Comparison of ENCODE assay signal across 19 cellular contexts in the genomic region with DNA sequence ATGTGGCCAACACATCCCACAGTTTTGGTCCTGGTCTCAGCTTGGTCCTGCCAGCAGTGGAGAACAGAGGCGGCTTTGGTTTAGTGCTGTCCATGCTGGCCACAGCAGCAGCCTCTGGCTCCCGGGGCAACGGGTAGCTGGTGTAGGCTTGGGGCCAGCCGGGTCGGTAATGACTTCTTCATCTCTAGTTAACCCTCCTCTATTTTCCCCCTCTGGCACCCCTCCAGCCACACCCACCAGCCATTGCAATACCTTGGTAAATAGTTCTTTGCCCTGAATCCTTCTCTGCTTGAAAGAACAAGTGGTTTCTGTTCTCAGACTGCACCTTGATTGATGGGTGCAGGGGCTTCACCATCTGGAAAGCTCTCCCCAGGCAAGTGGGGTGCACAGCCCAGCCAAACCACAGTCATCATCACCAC. TPM values are rescaled to one million over a fixed set of nuclear protein-coding genes. Genes with fewer than 3 reads are reported as not detected.
A peak's percentile ranks its signal among the peaks of the same experiment; 100 is the strongest.
DNase-seq lines count a peak whose midpoint lies in the region; ATAC-seq and TF ChIP-seq lines count a peak whose summit lies in the region.
"Had no signal": no experiment of that assay in that cellular context is flagged by ENCODE, and none has a peak within 500 bp of the region (broad histone marks: within the 10 kb centered on the region; RNA-seq: fewer than 3 reads in every experiment).

No MANE protein-coding gene starts in this region.

- H3K9ac ChIP-seq in OCI-LY3 (ENCODE audit: low read length): no peak overlapping the region
- H3K9ac ChIP-seq: SK-N-SH had no signal

- peak; percentile 46 for ATAC-seq in GM19463 (IDR thresholded peaks at IDR 0.05; ENCODE audit: unreplicated experiment)
- peak; percentile 62 for ATAC-seq in left lobe of liver

- no peak for TF ChIP-seq POLR2A in stomach (IDR thresholded peaks at IDR 0.05)

- intact Hi-C loops in stomach (cut with DNase I; ENCODE audit: low total_unique reads): no loop called here

- H3K4me2 ChIP-seq in OCI-LY3 (ENCODE audit: low read length): peak overlapping the region; percentile 4
- H3K4me2 ChIP-seq: SK-N-SH had no signal

- no peaks in the 10 kb centered on the region for H3K9me3 ChIP-seq in OCI-LY3 (ENCODE audit: insufficient read depth, low read length)
- no peaks in the 10 kb centered on the region for H3K9me3 ChIP-seq in stomach
- H3K9me3 ChIP-seq: adrenal gland, sigmoid colon, SK-N-SH had no signal

- no peak overlapping the region for H2AFZ ChIP-seq in OCI-LY3 (ENCODE audit: low read depth, low read length)

- no peak for TF ChIP-seq EP300 in stomach (IDR thresholded peaks at IDR 0.05)

- no peaks in the 10 kb centered on the region for H3K36me3 ChIP-seq in OCI-LY3 (replicated peaks; ENCODE audit: low read depth, low read length)
- H3K36me3 ChIP-seq in stomach: no peaks in the 10 kb centered on the region
- H3K36me3 ChIP-seq: adrenal gland, cardiac muscle cell, sigmoid colon had no signal

- H3K27me3 ChIP-seq in OCI-LY3 (ENCODE audit: low read depth, low read length) (peaks cover 5% of the 10 kb centered on the region; the same call in 1 of the 2 replicates), stomach (no peaks in the 10 kb centered on the region)
- H3K27me3 ChIP-seq: adrenal gland, cardiac muscle cell, dorsolateral prefrontal cortex, sigmoid colon had no signal

- H4K20me1 ChIP-seq in OCI-LY3 (ENCODE audit: insufficient read depth, low read length): no peaks in the 10 kb centered on the region

- WGBS in stomach, 5 donors: 46 to 60% (median 50%) methylated on average over 5 of the region's 5 CpGs

- DNase-seq in left lobe of liver (ENCODE audit: low spot score) (peak; percentile 55), stomach (peak; percentile 51), NCI-H526 (lab: John Stamatoyannopoulos, UW) (no peak), NCI-H2081 (lab: John Stamatoyannopoulos, UW) (no peak)
- no peak for DNase-seq in activated CD8-positive, alpha-beta memory T cell treated with anti-CD3 and anti-CD28 coated beads for 24 hours
- DNase-seq: activated CD4-positive, alpha-beta T cell treated with anti-CD3 and anti-CD28 coated beads for 1 hour; adrenal gland; dorsolateral prefrontal cortex; erythroblast; HFFc6; left cardiac atrium; NCI-H187 treated with DMSO at 0.1 percent for 48 hours; NCI-H446; sigmoid colon; SK-N-SH; stimulated activated CD4-positive, alpha-beta T cell treated with anti-CD3 and anti-CD28 coated beads, Interleukin-1b, Interleukin-23, amount 100 ng/mL, for 48 hours had no signal

- TF ChIP-seq CTCF in OCI-LY3 (IDR thresholded peaks at IDR 0.05; ENCODE audit: low read depth, low read length): no peak
- TF ChIP-seq CTCF in stomach (IDR thresholded peaks at IDR 0.05): no peak

- H3K4me1 ChIP-seq in OCI-LY3 (ENCODE audit: low read length): peaks cover 51% of the 10 kb centered on the region
- H3K4me1 ChIP-seq in stomach: peaks cover 0 to 28% (median 12%) of the 10 kb centered on the region in 4 donors
- H3K4me1 ChIP-seq: adrenal gland had no signal

- H3K4me3 ChIP-seq in OCI-LY3 (ENCODE audit: low read length) (no peak overlapping the region), stomach (no peak overlapping the region)
- H3K4me3 ChIP-seq: adrenal gland, cardiac muscle cell, dorsolateral prefrontal cortex, sigmoid colon had no signal

- no peak overlapping the region for H3K27ac ChIP-seq in OCI-LY3 (ENCODE audit: low read length)
- no peak overlapping the region for H3K27ac ChIP-seq in stomach
- H3K27ac ChIP-seq: adrenal gland, cardiac muscle cell, dorsolateral prefrontal cortex, sigmoid colon had no signal

- no peaks in the 10 kb centered on the region for H3K79me2 ChIP-seq in OCI-LY3 (ENCODE audit: low read length)

RNA-seq across cellular contexts. Expression of a gene that starts 31.7 kb away (rescaled TPM):
- total RNA-seq in left lobe of liver (1.2 TPM), stomach (1 to 10 TPM in 4 of 5 donors, not detected in 1; 3.9 to 7.6 (median 5.5) TPM)
- polyA plus RNA-seq in stomach: 1 to 10 TPM; 1.3 to 4.3 (median 1.8) TPM

Comparison
In these comparisons a context has a peak if more than half of its experiments do, and no peak if none do; other contexts are left out.
1. DNase-seq: peak in left lobe of liver (single experiment) and stomach (single experiment); none in activated CD8-positive, alpha-beta memory T cell treated with anti-CD3 and anti-CD28 coated beads for 24 hours (single experiment), NCI-H526 (0 of 2) and NCI-H2081 (0 of 2).